ENCODE assay signal across 10 cellular contexts in the genomic region with DNA sequence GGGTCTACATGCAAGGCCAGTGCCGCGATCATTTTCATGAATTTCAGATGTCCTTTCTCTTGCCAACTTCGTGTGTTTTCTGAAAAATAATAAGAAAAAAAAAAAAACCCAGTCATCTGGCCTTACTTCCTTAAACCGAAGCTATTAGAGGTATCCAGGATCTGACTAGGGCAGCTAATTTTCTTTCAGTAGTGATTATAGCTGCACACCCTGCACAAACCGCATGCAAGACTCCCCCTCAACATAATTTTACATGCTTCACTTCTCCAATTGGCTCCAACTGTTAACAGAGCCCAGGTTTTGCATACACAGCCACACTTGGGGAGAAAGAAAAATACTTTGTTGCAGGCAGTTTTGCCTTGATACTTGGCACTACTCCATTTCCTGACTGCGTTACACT. TPM values are rescaled to one million over a fixed set of nuclear protein-coding genes. Genes with fewer than 3 reads are reported as not detected.
DNase-seq lines count a peak whose midpoint lies in the region; ATAC-seq and TF ChIP-seq lines count a peak whose summit lies in the region.
"Had no signal": no experiment of that assay in that cellular context is flagged by ENCODE, and none has a peak within 500 bp of the region (broad histone marks: within the 10 kb centered on the region; RNA-seq: fewer than 3 reads in every experiment).

No MANE protein-coding gene starts in this region.

- TF ChIP-seq CTCF in HL-60 (IDR thresholded peaks at IDR 0.05; ENCODE audit: insufficient read depth, low read length) (no peak), left ventricle myocardium inferior (IDR thresholded peaks at IDR 0.05; ENCODE audit: borderline replicate concordance) (no peak)

- H3K4me3 ChIP-seq in HL-60 (replicated peaks; ENCODE audit: insufficient read depth, low read length) (no peak overlapping the region), left ventricle myocardium inferior (no peak overlapping the region)
- H3K4me3 ChIP-seq: thoracic aorta had no signal

- no peaks in the 10 kb centered on the region for H3K36me3 ChIP-seq in left ventricle myocardium inferior
- H3K36me3 ChIP-seq: thoracic aorta had no signal

- H3K4me1 ChIP-seq in left ventricle myocardium inferior = peaks cover 18% of the 10 kb centered on the region

- peak; percentile 48 for ATAC-seq in GM18508 (IDR thresholded peaks at IDR 0.05; ENCODE audit: insufficient read depth, unreplicated experiment)
- ATAC-seq in GM21786 (IDR thresholded peaks at IDR 0.05; ENCODE audit: unreplicated experiment) = peak; percentile 56

- peaks cover 4% of the 10 kb centered on the region for H3K9me3 ChIP-seq in left ventricle myocardium inferior (replicated peaks)
- H3K9me3 ChIP-seq: thoracic aorta had no signal

- peak overlapping the region; percentile 64 for H3K27ac ChIP-seq in HL-60 (replicated peaks)
- H3K27ac ChIP-seq in left ventricle myocardium inferior (replicated peaks) = peak overlapping the region; percentile 70
- H3K27ac ChIP-seq: thoracic aorta had no signal

- H3K27me3 ChIP-seq in HL-60 (ENCODE audit: insufficient read depth, poor library complexity, severe bottlenecking) = no peaks in the 10 kb centered on the region
- H3K27me3 ChIP-seq in left ventricle myocardium inferior (ENCODE audit: low read depth) = no peaks in the 10 kb centered on the region

- DNase-seq in HL-60 (ENCODE audit: low read depth in 1 of 2, low spot score in 1 of 2) (peak; percentile 31 to 69), left ventricle myocardium inferior (no peak), AG20443 (ENCODE audit: low spot score) (no peak), NCI-H524 treated with DMSO at 0.1 percent for 48 hours (lab: John Stamatoyannopoulos, UW) (no peak)
- DNase-seq in stimulated activated CD4-positive, alpha-beta T cell treated with anti-CD3 and anti-CD28 coated beads, Interleukin-15, amount 100 ng/mL, for 24 hours = no peak
- DNase-seq in activated naive CD4-positive, alpha-beta T cell (lab: John Stamatoyannopoulos, UW) = no peak
- DNase-seq: DMS53 had no signal

- intact Hi-C loops in left ventricle myocardium inferior (cut with micrococcal nuclease) = no loop called here

RNA-seq across cellular contexts. Expression of a gene that starts 11.8 kb away (rescaled TPM):
- total RNA-seq in left ventricle myocardium inferior = 93.1 TPM

Comparison
In these comparisons a context has a peak if more than half of its experiments do, and no peak if none do; other contexts are left out.
1. DNase-seq: peak in HL-60 (2 of 2); none in left ventricle myocardium inferior (single experiment), AG20443 (single experiment), stimulated activated CD4-positive, alpha-beta T cell treated with anti-CD3 and anti-CD28 coated beads, Interleukin-15, amount 100 ng/mL, for 24 hours (single experiment), activated naive CD4-positive, alpha-beta T cell (0 of 4) and NCI-H524 treated with DMSO at 0.1 percent for 48 hours (single experiment).